Comparison of ENCODE assay signal across 22 cellular contexts in the genomic region with DNA sequence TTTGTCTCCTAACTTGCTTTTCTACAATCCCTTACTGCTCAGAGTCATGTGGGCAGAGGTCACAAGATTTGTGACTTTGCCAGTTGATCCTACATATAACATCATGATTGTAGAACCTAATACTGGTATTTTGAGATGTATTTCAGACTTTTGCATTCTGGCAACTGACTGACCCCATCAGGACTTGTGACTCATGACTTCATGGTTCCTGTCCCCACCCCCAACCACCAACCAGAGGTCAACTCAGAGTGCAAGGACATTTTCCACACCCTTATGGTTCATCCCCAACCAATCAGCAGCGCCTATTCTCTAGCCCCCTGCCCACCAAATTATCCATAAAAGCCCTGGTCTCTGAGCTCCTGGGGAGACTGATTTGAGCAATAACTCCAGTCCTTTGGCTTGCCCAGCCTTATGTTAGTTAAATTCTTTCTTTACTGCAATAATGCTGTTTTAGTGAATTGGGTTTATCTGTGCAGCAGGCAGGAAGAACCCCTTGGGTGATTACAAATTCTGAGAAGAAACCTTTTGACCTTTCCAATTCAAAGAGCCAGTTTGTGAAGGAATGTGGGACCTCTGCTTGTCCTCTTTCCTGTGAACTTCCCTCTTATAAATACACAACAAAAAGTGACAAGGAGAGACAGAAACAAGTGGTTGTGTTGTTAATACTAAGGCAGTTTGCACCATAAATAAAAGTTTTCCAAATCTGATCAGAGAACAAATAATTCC.
"Had no signal": no experiment of that assay in that cellular context is flagged by ENCODE, and none has a peak within 500 bp of the region (broad histone marks: within the 10 kb centered on the region; RNA-seq: fewer than 3 reads in every experiment).

No MANE protein-coding gene starts in this region.

- H3K4me1 ChIP-seq: psoas muscle, upper lobe of left lung had no signal

- H3K9me3 Mint-ChIP-seq: activated naive CD8-positive, alpha-beta T cell treated with anti-CD3 and anti-CD28 coated beads, Interleukin-2, amount 50 U/mL, for 24 hours; central memory CD8-positive, alpha-beta T cell; stimulated activated naive CD8-positive, alpha-beta T cell treated with anti-CD3 and anti-CD28 coated beads, Interleukin-15, amount 100 ng/mL, for 72 hours had no signal

- H3K4me3 Mint-ChIP-seq: activated naive CD4-positive, alpha-beta T cell treated with anti-CD3 and anti-CD28 coated beads, Interleukin-2, amount 10 ng/mL, durations not matched to agents 7 days and 5 days; activated naive CD8-positive, alpha-beta T cell treated with anti-CD3 and anti-CD28 coated beads, Interleukin-2, amount 50 U/mL, for 24 hours; activated T-cell treated with anti-CD3 and anti-CD28 coated beads, Interleukin-2, amount 50 U/mL, for 4 hours; central memory CD8-positive, alpha-beta T cell; memory B cell; stimulated activated naive CD8-positive, alpha-beta T cell treated with anti-CD3 and anti-CD28 coated beads, Interleukin-15, amount 100 ng/mL, for 72 hours had no signal

- H3K27ac ChIP-seq: coronary artery, ovary, psoas muscle, upper lobe of left lung had no signal

- H3K36me3 ChIP-seq: ovary, upper lobe of left lung had no signal

- FAIRE-seq: endometrium, small intestine had no signal

- H3K36me3 Mint-ChIP-seq: activated naive CD4-positive, alpha-beta T cell treated with anti-CD3 and anti-CD28 coated beads, Interleukin-2, amount 10 ng/mL, durations not matched to agents 7 days and 5 days; memory B cell had no signal

- H3K4me1 Mint-ChIP-seq: activated naive CD4-positive, alpha-beta T cell treated with anti-CD3 and anti-CD28 coated beads, Interleukin-2, amount 10 ng/mL, durations not matched to agents 7 days and 5 days; activated naive CD8-positive, alpha-beta T cell treated with anti-CD3 and anti-CD28 coated beads, Interleukin-2, amount 50 U/mL, for 24 hours; central memory CD8-positive, alpha-beta T cell; memory B cell had no signal

- ATAC-seq: activated CD4-positive, CD25-positive, alpha-beta regulatory T cell treated with anti-CD3 and anti-CD28 coated beads, Interleukin-2, amount 50 U/mL, for 24 hours; activated naive CD8-positive, alpha-beta T cell treated with anti-CD3 and anti-CD28 coated beads, Interleukin-2, amount 50 U/mL, for 24 hours; activated T-cell treated with anti-CD3 and anti-CD28 coated beads, Interleukin-2, amount 50 U/mL, for 4 hours; left ventricle myocardium superior; psoas muscle; right cardiac atrium; stimulated activated naive CD8-positive, alpha-beta T cell treated with anti-CD3 and anti-CD28 coated beads, Interleukin-15, amount 100 ng/mL, for 72 hours had no signal

- H3K4me3 ChIP-seq: coronary artery, ovary, psoas muscle, upper lobe of left lung had no signal

- DNase-seq: activated CD4-positive, alpha-beta T cell treated with anti-CD3 and anti-CD28 coated beads, Interleukin-2, amount 50 U/mL, for 1 hour; activated CD8-positive, alpha-beta memory T cell treated with anti-CD3 and anti-CD28 coated beads, Interleukin-2, amount 50 U/mL, for 4 hours; activated naive CD4-positive, alpha-beta T cell treated with anti-CD3 and anti-CD28 coated beads, Interleukin-2, amount 10 ng/mL, durations not matched to agents 7 days and 5 days; activated naive CD8-positive, alpha-beta T cell treated with anti-CD3 and anti-CD28 coated beads, Interleukin-2, amount 50 U/mL, for 24 hours; activated T-cell treated with anti-CD3 and anti-CD28 coated beads, Interleukin-2, amount 50 U/mL, for 4 hours; aorta; left ventricle myocardium superior; ovary; psoas muscle; right cardiac atrium; small intestine; stimulated activated CD4-positive, alpha-beta T cell treated with anti-CD3 and anti-CD28 coated beads, Interleukin-15, amount 100 ng/mL, for 24 hours; stimulated activated CD4-positive, alpha-beta T cell treated with anti-CD3 and anti-CD28 coated beads, Interleukin-4, amount 100 ng/mL, for 1 hour; stimulated activated naive CD8-positive, alpha-beta T cell treated with anti-CD3 and anti-CD28 coated beads, Interleukin-15, amount 100 ng/mL, for 72 hours; T-helper 1 cell; T-helper 9 cell; upper lobe of left lung had no signal

- H3K9me3 ChIP-seq: ovary, psoas muscle, upper lobe of left lung had no signal

- H3K27me3 ChIP-seq: ovary, upper lobe of left lung had no signal

- H3K27ac Mint-ChIP-seq: activated naive CD4-positive, alpha-beta T cell treated with anti-CD3 and anti-CD28 coated beads, Interleukin-2, amount 10 ng/mL, durations not matched to agents 7 days and 5 days; activated naive CD8-positive, alpha-beta T cell treated with anti-CD3 and anti-CD28 coated beads, Interleukin-2, amount 50 U/mL, for 24 hours; memory B cell; stimulated activated naive CD8-positive, alpha-beta T cell treated with anti-CD3 and anti-CD28 coated beads, Interleukin-15, amount 100 ng/mL, for 72 hours had no signal
